Comparison of ENCODE assay signal across 8 cellular contexts in the genomic region with DNA sequence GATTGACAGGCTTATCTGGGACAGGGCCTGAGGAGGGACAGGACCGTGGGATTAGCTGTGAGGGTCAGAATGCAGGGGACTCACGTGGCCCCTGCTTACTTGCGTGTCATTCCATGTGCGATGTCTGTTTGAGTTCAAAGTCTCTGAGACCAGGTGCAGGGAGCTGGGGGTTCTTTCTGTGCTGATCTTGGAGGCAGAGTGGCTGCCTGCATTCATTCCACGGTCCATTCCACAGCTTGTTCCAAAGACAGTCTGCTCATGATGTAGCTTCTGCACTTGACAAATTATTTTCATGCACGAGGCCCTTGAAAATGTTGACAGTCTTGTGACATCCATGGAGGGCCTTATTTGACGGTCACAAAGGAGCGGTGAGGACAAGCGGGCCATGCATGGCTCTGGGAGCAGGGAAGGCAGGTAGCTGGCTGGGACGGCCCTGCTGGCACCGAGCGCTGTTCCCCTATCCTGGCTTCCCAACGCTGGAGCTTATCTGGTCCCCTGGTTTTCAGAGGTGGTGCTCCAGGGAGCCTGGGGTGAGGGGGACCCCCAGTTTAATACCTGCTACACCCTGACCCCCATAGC. TPM values are rescaled to one million over a fixed set of nuclear protein-coding genes. Genes with fewer than 3 reads are reported as not detected.
DNase-seq lines count a peak whose midpoint lies in the region; ATAC-seq and TF ChIP-seq lines count a peak whose summit lies in the region.

No MANE protein-coding gene starts in this region.

- H3K9me3 ChIP-seq in upper lobe of right lung = no peaks in the 10 kb centered on the region

- peaks cover 37% of the 10 kb centered on the region for H3K4me1 Mint-ChIP-seq in activated naive CD4-positive, alpha-beta T cell treated with anti-CD3 and anti-CD28 coated beads, Interleukin-2, amount 10 ng/mL, durations not matched to agents 7 days and 5 days
- H3K4me1 Mint-ChIP-seq in MCF 10A (ENCODE audit: insufficient read depth, unreplicated experiment) (peaks cover 11% of the 10 kb centered on the region), memory B cell (peaks cover 3% of the 10 kb centered on the region)

- ATAC-seq in memory B cell (ENCODE audit: low read depth) (no peak), upper lobe of right lung (no peak), GM21447 (IDR thresholded peaks at IDR 0.05; ENCODE audit: unreplicated experiment) (no peak), GM18909 (IDR thresholded peaks at IDR 0.05; ENCODE audit: poor library complexity, unreplicated experiment) (no peak)

- peaks cover 5% of the 10 kb centered on the region for H3K4me1 ChIP-seq in upper lobe of right lung

- H3K9me3 Mint-ChIP-seq in activated naive CD4-positive, alpha-beta T cell treated with anti-CD3 and anti-CD28 coated beads, Interleukin-2, amount 10 ng/mL, durations not matched to agents 7 days and 5 days = no peaks in the 10 kb centered on the region
- H3K9me3 Mint-ChIP-seq in MCF 10A (ENCODE audit: unreplicated experiment) (no peaks in the 10 kb centered on the region), memory B cell (no peaks in the 10 kb centered on the region)

- no peaks in the 10 kb centered on the region for H3K36me3 ChIP-seq in upper lobe of right lung

- POLR2A ChIA-PET in MCF 10A (lab: Yijun Ruan, JAX) = no interaction called here

- peak overlapping the region; percentile 55 for H3K4me3 ChIP-seq in upper lobe of right lung

- intact Hi-C loops in MCF 10A (cut with micrococcal nuclease) (no loop called here), upper lobe of right lung (cut with DNase I) (loop anchor here (2.0 kb wide), 1 partner anchor 63 kb away; no protein-coding TSS in a partner anchor)

- DNase-seq in activated naive CD4-positive, alpha-beta T cell treated with anti-CD3 and anti-CD28 coated beads, Interleukin-2, amount 10 ng/mL, durations not matched to agents 7 days and 5 days = no peak
- no peak for DNase-seq in activated naive CD4-positive, alpha-beta T cell (lab: John Stamatoyannopoulos, UW)
- DNase-seq in MCF 10A (ENCODE audit: unreplicated experiment) (peak; percentile 21), memory B cell (ENCODE audit: low spot score in 2 of 2) (peak in 1 of 2 donors; percentile 19), upper lobe of right lung (no peak), AG20443 (ENCODE audit: low spot score) (no peak)

- BruUV-seq in MCF 10A (replicated peaks; lab: Mats Ljungman, UMichigan) = TSS peak; percentile 58

- H3K27me3 Mint-ChIP-seq in activated naive CD4-positive, alpha-beta T cell treated with anti-CD3 and anti-CD28 coated beads, Interleukin-2, amount 10 ng/mL, durations not matched to agents 7 days and 5 days = peaks cover 33% of the 10 kb centered on the region
- H3K27me3 Mint-ChIP-seq in MCF 10A (ENCODE audit: insufficient read depth, unreplicated experiment) (no peaks in the 10 kb centered on the region), memory B cell (peaks cover 13% of the 10 kb centered on the region)

- H3K27me3 ChIP-seq in upper lobe of right lung = no peaks in the 10 kb centered on the region

- CTCF ChIA-PET in activated naive CD4-positive, alpha-beta T cell treated with anti-CD3 and anti-CD28 coated beads, Interleukin-2, amount 10 ng/mL, durations not matched to agents 7 days and 5 days (lab: Charles Lee) = no interaction called here
- CTCF ChIA-PET in MCF 10A (lab: Yijun Ruan, JAX) = interaction anchor here (0.6 to 0.8 kb wide), 2 partner anchors 160 to 361 kb away, joined by 4 read pairs; no protein-coding TSS in a partner anchor

- TF ChIP-seq CTCF in MCF 10A (IDR thresholded peaks at IDR 0.05; ENCODE audit: unreplicated experiment) (no peak), upper lobe of right lung (IDR thresholded peaks at IDR 0.05) (no peak)

- peak overlapping the region; percentile 52 for H3K4me3 Mint-ChIP-seq in activated naive CD4-positive, alpha-beta T cell treated with anti-CD3 and anti-CD28 coated beads, Interleukin-2, amount 10 ng/mL, durations not matched to agents 7 days and 5 days
- H3K4me3 Mint-ChIP-seq in MCF 10A (ENCODE audit: unreplicated experiment) (peak overlapping the region; percentile 67), memory B cell (peak overlapping the region; percentile 56)

- no peaks in the 10 kb centered on the region for H3K36me3 Mint-ChIP-seq in activated naive CD4-positive, alpha-beta T cell treated with anti-CD3 and anti-CD28 coated beads, Interleukin-2, amount 10 ng/mL, durations not matched to agents 7 days and 5 days
- H3K36me3 Mint-ChIP-seq in MCF 10A (ENCODE audit: insufficient read depth, unreplicated experiment) (peaks cover 9% of the 10 kb centered on the region), memory B cell (no peaks in the 10 kb centered on the region)

- peak overlapping the region; percentile 53 for H3K27ac Mint-ChIP-seq in activated naive CD4-positive, alpha-beta T cell treated with anti-CD3 and anti-CD28 coated beads, Interleukin-2, amount 10 ng/mL, durations not matched to agents 7 days and 5 days
- H3K27ac Mint-ChIP-seq in MCF 10A (ENCODE audit: low read depth, unreplicated experiment) (peak overlapping the region; percentile 92), memory B cell (no peak overlapping the region)

- no peak overlapping the region for H3K27ac ChIP-seq in upper lobe of right lung

RNA-seq across cellular contexts. Expression of gene SMOX, which starts 23.0 kb away (rescaled TPM):
- total RNA-seq in MCF 10A (2022) = 42.3 and 48.6 TPM in 2 replicates
- 4.3 TPM for total RNA-seq in upper lobe of right lung
